22 cellular contexts compared by ENCODE assay signal in genomic region chr11:12671378-12671777, GRCh38.
"Had no signal": no experiment of that assay in that cellular context is flagged by ENCODE, and none has a peak within 500 bp of the region (broad histone marks: within the 10 kb centered on the region; RNA-seq: fewer than 3 reads in every experiment).

No MANE protein-coding gene starts in this region.

- H3K9me3 ChIP-seq: esophagus muscularis mucosa, right atrium auricular region, spleen, testis, uterus had no signal

- H3K27ac ChIP-seq: esophagus muscularis mucosa, right atrium auricular region, spleen, testis, uterus, VCaP had no signal

- H3K4me3 ChIP-seq: esophagus muscularis mucosa, right atrium auricular region, spleen, testis, uterus had no signal

- H3K4me1 ChIP-seq: testis, uterus had no signal

- DNase-seq: activated CD4-positive, alpha-beta T cell treated with anti-CD3 and anti-CD28 coated beads for 4 hours; activated CD4-positive, alpha-beta T cell treated with anti-CD3 and anti-CD28 coated beads, Interleukin-2, amount 50 U/mL, for 4 hours; activated CD8-positive, alpha-beta memory T cell treated with anti-CD3 and anti-CD28 coated beads for 24 hours; activated effector memory CD4-positive, alpha-beta T cell treated with Interleukin-2 at 50 U/mL for 16 hours; activated naive CD4-positive, alpha-beta T cell treated with Interleukin-2 at 50 U/mL for 16 hours; anterior cingulate cortex; dermis blood vessel endothelial cell; effector CD4-positive, alpha-beta T cell; foreskin melanocyte; islet precursor cell; left cardiac atrium; naive thymus-derived CD4-positive, alpha-beta T cell; spleen; stimulated activated naive CD4-positive, alpha-beta T cell treated with Interleukin-2 at 50 U/mL for 16 hours; testis; trophoblast cell; uterus had no signal

- H3K27me3 ChIP-seq: esophagus muscularis mucosa, right atrium auricular region, testis, uterus had no signal

- H3K36me3 ChIP-seq: esophagus muscularis mucosa, right atrium auricular region, spleen, uterus had no signal

- FAIRE-seq: bronchial epithelial cell, colon had no signal

- ATAC-seq: left cardiac atrium; naive thymus-derived CD4-positive, alpha-beta T cell had no signal
